ENCODE assay signal across 31 cellular contexts in genomic region chr5:169287529-169287928, GRCh38. TPM values are rescaled to one million over a fixed set of nuclear protein-coding genes. Genes with fewer than 3 reads are reported as not detected.
DNase-seq lines count a peak whose midpoint lies in the region; TF ChIP-seq lines count a peak whose summit lies in the region.
"Had no signal": no experiment of that assay in that cellular context is flagged by ENCODE, and none has a peak within 500 bp of the region (broad histone marks: within the 10 kb centered on the region; RNA-seq: fewer than 3 reads in every experiment).

No MANE protein-coding gene starts in this region.

- H3K4me3 ChIP-seq in esophagus muscularis mucosa (no peak overlapping the region), rectal smooth muscle tissue (ENCODE audit: low read length) (no peak overlapping the region), vagina (no peak overlapping the region)
- H3K4me3 ChIP-seq: Peyer's patch, psoas muscle, tibial nerve had no signal

- no peak for TF ChIP-seq EP300 in esophagus muscularis mucosa (IDR thresholded peaks at IDR 0.05)

- H3K9me3 ChIP-seq in esophagus muscularis mucosa (peaks cover 0 to 7% (median 3%) of the 10 kb centered on the region in 4 donors), vagina (no peaks in the 10 kb centered on the region)
- H3K9me3 ChIP-seq: neutrophil, Peyer's patch, psoas muscle had no signal

- H3K27me3 ChIP-seq in esophagus muscularis mucosa (no peaks in the 10 kb centered on the region), rectal smooth muscle tissue (ENCODE audit: control insufficient read depth, insufficient read depth, low read length) (no peaks in the 10 kb centered on the region), vagina (no peaks in the 10 kb centered on the region)
- H3K27me3 ChIP-seq: breast epithelium, neutrophil, Peyer's patch, tibial nerve had no signal

- no peak for TF ChIP-seq POLR2A in esophagus muscularis mucosa (IDR thresholded peaks at IDR 0.05; ENCODE audit: low read depth)
- no peak for TF ChIP-seq POLR2A in vagina (IDR thresholded peaks at IDR 0.05)

- intact Hi-C loops in esophagus muscularis mucosa (cut with DNase I) (no loop called here), vagina (cut with DNase I) (no loop called here)

- no peaks in the 10 kb centered on the region for H3K36me3 ChIP-seq in esophagus muscularis mucosa
- H3K36me3 ChIP-seq in rectal smooth muscle tissue (ENCODE audit: control insufficient read depth, insufficient read depth, low read length), result no peaks in the 10 kb centered on the region
- H3K36me3 ChIP-seq in vagina, result no peaks in the 10 kb centered on the region
- H3K36me3 ChIP-seq: breast epithelium, neutrophil, Peyer's patch, tibial nerve had no signal

- no peak overlapping the region for H3K9ac ChIP-seq in rectal smooth muscle tissue (ENCODE audit: low read length)

- DNase-seq in DMS 273 (lab: John Stamatoyannopoulos, UW; ENCODE audit: unreplicated experiment) (peak; percentile 32), DMS 273 treated with DMSO at 0.1 percent for 48 hours (lab: John Stamatoyannopoulos, UW) (no peak), esophagus muscularis mucosa (ENCODE audit: extremely low spot score) (no peak), vagina (ENCODE audit: extremely low spot score in 2 of 2) (no peak), inferior parietal cortex (ENCODE audit: extremely low spot score) (no peak), NCI-H748 (lab: John Stamatoyannopoulos, UW; ENCODE audit: unreplicated experiment) (no peak), AML-193 (lab: John Stamatoyannopoulos, UW) (no peak)
- DNase-seq: activated CD4-positive, alpha-beta T cell treated with anti-CD3 and anti-CD28 coated beads for 1 hour; activated CD8-positive, alpha-beta memory T cell treated with anti-CD3 and anti-CD28 coated beads, Interleukin-2, amount 50 U/mL, for 48 hours; activated CD8-positive, alpha-beta T cell treated with anti-CD3 and anti-CD28 coated beads for 36 hours; activated naive CD4-positive, alpha-beta T cell treated with anti-CD3 and anti-CD28 coated beads, Interleukin-2, amount 10 ng/mL, durations not matched to agents 7 days and 5 days; COR-L47; effector CD4-positive, alpha-beta T cell; GF-D8; Karpas-422; kidney; naive B cell; NCI-H2081; NCI-H345; NCI-H748 treated with DMSO at 0.1 percent for 48 hours; Peyer's patch; psoas muscle; SIG-M5; stimulated activated naive CD4-positive, alpha-beta T cell treated with Interleukin-2 at 50 U/mL for 16 hours had no signal

- H3K27ac ChIP-seq in esophagus muscularis mucosa (replicated peaks in 1 of 4), result peak overlapping the region; percentile 68 to 84 (median 76)
- H3K27ac ChIP-seq in rectal smooth muscle tissue (ENCODE audit: low read depth, low read length), result peak overlapping the region; percentile 84
- peak overlapping the region; percentile 72 for H3K27ac ChIP-seq in vagina
- H3K27ac ChIP-seq: 22Rv1, C4-2B, neutrophil, psoas muscle had no signal

- TF ChIP-seq CTCF in esophagus muscularis mucosa (IDR thresholded peaks at IDR 0.05) (no peak), vagina (IDR thresholded peaks at IDR 0.05) (no peak)

- H3K4me1 ChIP-seq in esophagus muscularis mucosa, result peaks cover 20 to 58% (median 56%) of the 10 kb centered on the region in 4 donors
- H3K4me1 ChIP-seq in rectal smooth muscle tissue (ENCODE audit: control insufficient read depth, insufficient read depth, low read length), result peaks cover 47% of the 10 kb centered on the region
- H3K4me1 ChIP-seq in vagina, result peaks cover 37% of the 10 kb centered on the region
- H3K4me1 ChIP-seq: Peyer's patch, psoas muscle, tibial nerve had no signal

- 14% methylated on average over 4 of the region's 4 CpGs for WGBS in esophagus muscularis mucosa

RNA-seq across cellular contexts. Expression of gene SLIT3, which starts 13.4 kb away (rescaled TPM):
- 10 to 100 TPM; 41.1 to 86.6 (median 62.7) TPM for total RNA-seq in esophagus muscularis mucosa
- 52.8 TPM for total RNA-seq in vagina
- total RNA-seq: HepG2 had no signal
